In genomic region chr7:38280000-38280399, GRCh38 we compare ENCODE assay signal across 23 cellular contexts.
"Had no signal": no experiment of that assay in that cellular context is flagged by ENCODE, and none has a peak within 500 bp of the region (broad histone marks: within the 10 kb centered on the region; RNA-seq: fewer than 3 reads in every experiment).

No MANE protein-coding gene starts in this region.

- H3K9me3 ChIP-seq: heart left ventricle, mucosa of descending colon, pancreas, suprapubic skin, thyroid gland, upper lobe of left lung, vagina had no signal

- H3K4me3 Mint-ChIP-seq: endodermal cell; naive thymus-derived CD8-positive, alpha-beta T cell; neural progenitor cell had no signal

- H3K27ac ChIP-seq: coronary artery, heart left ventricle, neural progenitor cell, pancreas, suprapubic skin, thyroid gland, upper lobe of left lung, vagina had no signal

- H3K9ac ChIP-seq: neural progenitor cell had no signal

- H3K9me3 Mint-ChIP-seq: endodermal cell; naive thymus-derived CD8-positive, alpha-beta T cell; neural progenitor cell had no signal

- ATAC-seq: heart left ventricle; mucosa of descending colon; naive thymus-derived CD8-positive, alpha-beta T cell; pancreas; right cardiac atrium; stimulated activated naive CD8-positive, alpha-beta T cell treated with anti-CD3 and anti-CD28 coated beads, Interleukin-15, Interleukin-2, amounts not matched to agents 100 U/mL and 50 U/mL, for 24 hours had no signal

- H3K27me3 Mint-ChIP-seq: naive thymus-derived CD8-positive, alpha-beta T cell; progenitor cell of endocrine pancreas had no signal

- H3K4me1 Mint-ChIP-seq: neural progenitor cell had no signal

- H3K4me2 ChIP-seq: neural progenitor cell had no signal

- H3K36me3 ChIP-seq: heart left ventricle, neural progenitor cell, pancreas, suprapubic skin, thyroid gland, upper lobe of left lung, vagina had no signal

- DNase-seq: effector CD4-positive, alpha-beta T cell; endodermal cell; heart left ventricle; hippocampal formation; kidney glomerular epithelial cell; mucosa of descending colon; naive thymus-derived CD8-positive, alpha-beta T cell; nucleus accumbens; pancreas; right cardiac atrium; small intestine; stimulated activated CD4-positive, alpha-beta T cell treated with anti-CD3 and anti-CD28 coated beads, Interleukin-12 subunit alpha, Interleukin-12 subunit beta, amount 100 ng/mL, for 4 hours; stimulated activated CD4-positive, alpha-beta T cell treated with anti-CD3 and anti-CD28 coated beads, Interleukin-2, amount 100 ng/mL, for 48 hours; stimulated activated naive CD8-positive, alpha-beta T cell treated with anti-CD3 and anti-CD28 coated beads, Interleukin-15, Interleukin-2, amounts not matched to agents 100 U/mL and 50 U/mL, for 24 hours; thyroid gland; upper lobe of left lung had no signal

- FAIRE-seq: frontal cortex, islet of Langerhans, pancreas, small intestine had no signal

- H3K27me3 ChIP-seq: heart left ventricle, neural progenitor cell, pancreas, suprapubic skin, thyroid gland, upper lobe of left lung, vagina had no signal

- H2AFZ ChIP-seq: neural progenitor cell had no signal

- H3K36me3 Mint-ChIP-seq: naive thymus-derived CD8-positive, alpha-beta T cell; neural progenitor cell had no signal

- H3K27ac Mint-ChIP-seq: endodermal cell, neural progenitor cell, progenitor cell of endocrine pancreas had no signal

- H3K4me3 ChIP-seq: coronary artery, heart left ventricle, mucosa of descending colon, neural progenitor cell, pancreas, suprapubic skin, thyroid gland, upper lobe of left lung, vagina had no signal

- H3K4me1 ChIP-seq: pancreas, suprapubic skin, upper lobe of left lung had no signal
